Comparison of ENCODE assay signal across 1 cellular context in genomic region chr16:85123441-85123840, GRCh38.
TF ChIP-seq lines count a peak whose summit lies in the region.

No MANE protein-coding gene starts in this region.

TF ChIP-seq in HepG2, 621 proteins besides CTCF, POLR2A, EP300 and RAD21:
- TF ChIP-seq ZBTB33 (CRISPR knock-in tag; IDR thresholded peaks at IDR 0.05) = 0 out of 2 replicates have a peak, but pooled peaks have one; percentile 46
